In genomic region chr2:25356088-25356487, GRCh38 we compare ENCODE assay signal across 25 cellular contexts. TPM values are rescaled to one million over a fixed set of nuclear protein-coding genes. Genes with fewer than 3 reads are reported as not detected.
DNase-seq lines count a peak whose midpoint lies in the region; ATAC-seq, FAIRE-seq and TF ChIP-seq lines count a peak whose summit lies in the region.
"Had no signal": no experiment of that assay in that cellular context is flagged by ENCODE, and none has a peak within 500 bp of the region (broad histone marks: within the 10 kb centered on the region; RNA-seq: fewer than 3 reads in every experiment).

No MANE protein-coding gene starts in this region.

- H3K9me2 ChIP-seq in GM23338 (ENCODE audit: insufficient read depth) = no peaks in the 10 kb centered on the region

- no peaks in the 10 kb centered on the region for H3K79me2 ChIP-seq in endothelial cell of umbilical vein (ENCODE audit: control insufficient read depth, insufficient read depth, low read length)
- no peaks in the 10 kb centered on the region for H3K79me2 ChIP-seq in neural progenitor cell (ENCODE audit: low read depth)
- H3K79me2 ChIP-seq in GM23338 (replicated peaks; ENCODE audit: insufficient read depth) = no peaks in the 10 kb centered on the region

- dilution Hi-C loops in endothelial cell of umbilical vein (cut with MboI; ENCODE audit: extremely low pct_ligation_motif_present, low sequenced_read_pairs) = no loop called here

- TF ChIP-seq POLR2A in endothelial cell of umbilical vein (IDR thresholded peaks at IDR 0.05; ENCODE audit: low read depth, low read length) = no peak

- POLR2A ChIA-PET in HEK293 (lab: Yijun Ruan, JAX) (no interaction called here), endothelial cell of umbilical vein (lab: Charles Lee) (no interaction called here)

- no peak for ATAC-seq in stimulated activated effector memory CD8-positive, alpha-beta T cell treated with anti-CD3 and anti-CD28 coated beads, Interleukin-12 subunit alpha, Interleukin-12 subunit beta, amount 100 ng/mL, for 72 hours
- no peak for ATAC-seq in GM23338
- no peak for ATAC-seq in natural killer cell
- ATAC-seq: A549, HCT116 had no signal

- H3F3A ChIP-seq in neural progenitor cell (ENCODE audit: low read depth) = no peaks in the 10 kb centered on the region
- no peaks in the 10 kb centered on the region for H3F3A ChIP-seq in GM23338 (replicated peaks; ENCODE audit: low read depth)

- peaks cover 2% of the 10 kb centered on the region for H3K36me3 Mint-ChIP-seq in neural progenitor cell
- H3K36me3 Mint-ChIP-seq in stimulated activated effector memory CD8-positive, alpha-beta T cell treated with anti-CD3 and anti-CD28 coated beads, Interleukin-12 subunit alpha, Interleukin-12 subunit beta, amount 100 ng/mL, for 72 hours = no peaks in the 10 kb centered on the region
- no peaks in the 10 kb centered on the region for H3K36me3 Mint-ChIP-seq in GM23338 (ENCODE audit: low read depth)
- H3K36me3 Mint-ChIP-seq in natural killer cell = no peaks in the 10 kb centered on the region
- H3K36me3 Mint-ChIP-seq: CD14-positive monocyte had no signal

- H3K9me3 Mint-ChIP-seq in neural progenitor cell (peaks cover 9% of the 10 kb centered on the region), GM23338 (no peaks in the 10 kb centered on the region; the same call in 2 of the 3 replicates), natural killer cell (no peaks in the 10 kb centered on the region)
- no peaks in the 10 kb centered on the region for H3K9me3 Mint-ChIP-seq in stimulated activated effector memory CD8-positive, alpha-beta T cell treated with anti-CD3 and anti-CD28 coated beads, Interleukin-12 subunit alpha, Interleukin-12 subunit beta, amount 100 ng/mL, for 72 hours
- H3K9me3 Mint-ChIP-seq: CD4-positive, alpha-beta T cell; CD8-positive, alpha-beta memory T cell; HFFc6 had no signal

- H3K27me3 ChIP-seq in endothelial cell of umbilical vein (ENCODE audit: control insufficient read depth in 2 of 2, insufficient read depth in 2 of 2, low read length in 2 of 2) (peaks cover 0 to 4% of the 10 kb centered on the region in 2 experiments), neural progenitor cell (peaks cover 17% of the 10 kb centered on the region), GM23338 (ENCODE audit: insufficient read depth) (peaks cover 3% of the 10 kb centered on the region)
- H3K27me3 ChIP-seq: BE2C; BLaER1 treated with 17β-estradiol and CSF1 and Interleukin-3, amounts not matched to agents 10 nM and 100 nM had no signal

- H3K9me1 ChIP-seq in endothelial cell of umbilical vein (replicated peaks; ENCODE audit: control insufficient read depth, extremely low read depth, insufficient read depth, low read length) = no peaks in the 10 kb centered on the region

- BruUV-seq in endothelial cell of umbilical vein (replicated peaks; lab: Mats Ljungman, UMichigan) = no TSS peak

- H3K4me3 ChIP-seq in HEK293 (ENCODE audit: low read depth, low read length) = no peak overlapping the region
- no peak overlapping the region for H3K4me3 ChIP-seq in endothelial cell of umbilical vein (replicated peaks in 1 of 3; ENCODE audit: insufficient read depth in 1 of 3, low read depth in 1 of 3, low read length in 3 of 3)
- H3K4me3 ChIP-seq in neural progenitor cell = no peak overlapping the region
- no peak overlapping the region for H3K4me3 ChIP-seq in GM23338
- H3K4me3 ChIP-seq: A549; BLaER1 treated with 17β-estradiol and CSF1 and Interleukin-3, amounts not matched to agents 10 nM and 100 nM had no signal

- H3K36me3 ChIP-seq in HEK293 (ENCODE audit: control insufficient read depth in 2 of 2, insufficient read depth in 1 of 2, low read length in 2 of 2) = no peaks in the 10 kb centered on the region
- H3K36me3 ChIP-seq in endothelial cell of umbilical vein (ENCODE audit: control insufficient read depth in 2 of 2, extremely low read depth in 1 of 2, insufficient read depth in 2 of 2, low read length in 2 of 2) = no peaks in the 10 kb centered on the region
- H3K36me3 ChIP-seq in neural progenitor cell = no peaks in the 10 kb centered on the region
- H3K36me3 ChIP-seq in GM23338 (ENCODE audit: insufficient read depth) = no peaks in the 10 kb centered on the region
- H3K36me3 ChIP-seq: BE2C; BLaER1 treated with 17β-estradiol and CSF1 and Interleukin-3, amounts not matched to agents 10 nM and 100 nM had no signal

- H3K4me1 Mint-ChIP-seq in neural progenitor cell = peaks cover 18% of the 10 kb centered on the region
- H3K4me1 Mint-ChIP-seq in stimulated activated effector memory CD8-positive, alpha-beta T cell treated with anti-CD3 and anti-CD28 coated beads, Interleukin-12 subunit alpha, Interleukin-12 subunit beta, amount 100 ng/mL, for 72 hours = peaks cover 11% of the 10 kb centered on the region
- no peaks in the 10 kb centered on the region; the same call in 1 of the 3 replicates for H3K4me1 Mint-ChIP-seq in GM23338
- H3K4me1 Mint-ChIP-seq in natural killer cell = no peaks in the 10 kb centered on the region

- H3K27ac ChIP-seq in HEK293 (ENCODE audit: extremely low read depth, low read depth, low read length) (no peak overlapping the region), endothelial cell of umbilical vein (ENCODE audit: insufficient read depth, low read depth, low read length) (no peak overlapping the region), neural progenitor cell (no peak overlapping the region), GM23338 (ENCODE audit: low read depth) (no peak overlapping the region)
- H3K27ac ChIP-seq: A549; BLaER1 treated with 17β-estradiol and CSF1 and Interleukin-3, amounts not matched to agents 10 nM and 100 nM had no signal

- DNase-seq in endothelial cell of umbilical vein (ENCODE audit: low read depth, low spot score) (no peak), neural progenitor cell (ENCODE audit: low spot score) (peak; percentile 0), cerebellar cortex (ENCODE audit: low spot score) (no peak), GM23338 (ENCODE audit: low spot score) (no peak), natural killer cell (no peak)
- no peak for DNase-seq in stimulated activated effector memory CD8-positive, alpha-beta T cell treated with anti-CD3 and anti-CD28 coated beads, Interleukin-12 subunit alpha, Interleukin-12 subunit beta, amount 100 ng/mL, for 72 hours (ENCODE audit: low spot score in 2 of 2)
- DNase-seq: 8988T; ACHN; AML-193; BE2C; CD4-positive, alpha-beta T cell; DMS 273 treated with DMSO at 0.1 percent for 48 hours; DMS53; DMS79 treated with DMSO at 0.1 percent for 48 hours; GF-D8; H9; HFFc6 had no signal

- no peak overlapping the region for H3K27ac Mint-ChIP-seq in neural progenitor cell
- H3K27ac Mint-ChIP-seq in stimulated activated effector memory CD8-positive, alpha-beta T cell treated with anti-CD3 and anti-CD28 coated beads, Interleukin-12 subunit alpha, Interleukin-12 subunit beta, amount 100 ng/mL, for 72 hours = peak overlapping the region; percentile 20
- H3K27ac Mint-ChIP-seq in GM23338 = no peak overlapping the region
- H3K27ac Mint-ChIP-seq in natural killer cell = no peak overlapping the region
- H3K27ac Mint-ChIP-seq: CD14-positive monocyte; CD4-positive, alpha-beta T cell; HFFc6 had no signal

- H4K20me1 ChIP-seq in endothelial cell of umbilical vein (replicated peaks; ENCODE audit: control insufficient read depth, extremely low read depth, insufficient read depth, low read length) = no peaks in the 10 kb centered on the region
- no peaks in the 10 kb centered on the region for H4K20me1 ChIP-seq in neural progenitor cell (ENCODE audit: low read depth)
- H4K20me1 ChIP-seq in GM23338 (replicated peaks; ENCODE audit: insufficient read depth) = no peaks in the 10 kb centered on the region
- H4K20me1 ChIP-seq: BLaER1 treated with 17β-estradiol and CSF1 and Interleukin-3, amounts not matched to agents 10 nM and 100 nM had no signal

- H3K4me3 Mint-ChIP-seq in neural progenitor cell = no peak overlapping the region
- no peak overlapping the region for H3K4me3 Mint-ChIP-seq in stimulated activated effector memory CD8-positive, alpha-beta T cell treated with anti-CD3 and anti-CD28 coated beads, Interleukin-12 subunit alpha, Interleukin-12 subunit beta, amount 100 ng/mL, for 72 hours
- no peak overlapping the region for H3K4me3 Mint-ChIP-seq in GM23338
- no peak overlapping the region for H3K4me3 Mint-ChIP-seq in natural killer cell
- H3K4me3 Mint-ChIP-seq: CD14-positive monocyte; CD4-positive, alpha-beta T cell; CD8-positive, alpha-beta memory T cell; HFFc6 had no signal

- no peak overlapping the region for H3K4me2 ChIP-seq in endothelial cell of umbilical vein (ENCODE audit: insufficient read depth, low read length)
- no peak overlapping the region for H3K4me2 ChIP-seq in neural progenitor cell
- no peak overlapping the region for H3K4me2 ChIP-seq in GM23338
- H3K4me2 ChIP-seq: A549 had no signal

- H3K9ac ChIP-seq in endothelial cell of umbilical vein (replicated peaks; ENCODE audit: extremely low read depth, insufficient read depth, low read length) (no peak overlapping the region), neural progenitor cell (no peak overlapping the region)
- H3K9ac ChIP-seq: BLaER1 treated with 17β-estradiol and CSF1 and Interleukin-3, amounts not matched to agents 10 nM and 100 nM had no signal

- H3K27me3 Mint-ChIP-seq in neural progenitor cell (ENCODE audit: insufficient read depth, low read depth) (peaks cover 9% of the 10 kb centered on the region), GM23338 (ENCODE audit: insufficient read depth, low read depth, poor library complexity) (peaks cover 12% of the 10 kb centered on the region), natural killer cell (ENCODE audit: low read depth in 2 of 2) (peaks cover 0 to 8% of the 10 kb centered on the region in 2 donors)

- FAIRE-seq in endothelial cell of umbilical vein (lab: Jason Lieb, UNC) = no peak
- FAIRE-seq: A549, D721Med, GM12891 had no signal

- H2AFZ ChIP-seq in endothelial cell of umbilical vein (ENCODE audit: low read depth, low read length) = peak overlapping the region; percentile 2
- H2AFZ ChIP-seq in neural progenitor cell (replicated peaks) = no peak overlapping the region
- no peak overlapping the region for H2AFZ ChIP-seq in GM23338

- H3K4me1 ChIP-seq in HEK293 (ENCODE audit: control insufficient read depth, insufficient read depth, low read length) = no peaks in the 10 kb centered on the region
- no peaks in the 10 kb centered on the region for H3K4me1 ChIP-seq in endothelial cell of umbilical vein (ENCODE audit: control insufficient read depth, extremely low read depth, insufficient read depth, low read length)
- H3K4me1 ChIP-seq in neural progenitor cell = peaks cover 9% of the 10 kb centered on the region
- H3K4me1 ChIP-seq in GM23338 (ENCODE audit: insufficient read depth) = no peaks in the 10 kb centered on the region
- H3K4me1 ChIP-seq: A549, BE2C had no signal

- no peak for TF ChIP-seq CTCF in HEK293 (tag by site-specific recombination; IDR thresholded peaks at IDR 0.05)
- TF ChIP-seq CTCF in endothelial cell of umbilical vein (IDR thresholded peaks at IDR 0.05; ENCODE audit: extremely low read depth in 1 of 2, insufficient read depth in 1 of 2, low read depth in 1 of 2, low read length in 2 of 2) = no peak
- TF ChIP-seq CTCF in neural progenitor cell (IDR thresholded peaks at IDR 0.05) = no peak
- TF ChIP-seq CTCF in GM23338 (conservative IDR thresholded peaks at IDR 0.05; ENCODE audit: low read depth in 2 of 2) = no peak
- no peak for TF ChIP-seq CTCF in natural killer cell (IDR thresholded peaks at IDR 0.05)

- intact Hi-C loops in endothelial cell of umbilical vein (cut with micrococcal nuclease) (no loop called here), natural killer cell (cut with micrococcal nuclease) (no loop called here)

- CTCF ChIA-PET in HEK293 (lab: Yijun Ruan, JAX) = no interaction called here
- CTCF ChIA-PET in endothelial cell of umbilical vein (lab: Charles Lee) = no interaction called here

- H3K9me3 ChIP-seq in HEK293 (ENCODE audit: control insufficient read depth, insufficient read depth, low read depth, low read length) (no peaks in the 10 kb centered on the region), endothelial cell of umbilical vein (replicated peaks; ENCODE audit: control insufficient read depth, insufficient read depth, low read length) (no peaks in the 10 kb centered on the region), neural progenitor cell (ENCODE audit: low read depth) (no peaks in the 10 kb centered on the region)
- H3K9me3 ChIP-seq: A549; BE2C; BLaER1 treated with 17β-estradiol and CSF1 and Interleukin-3, amounts not matched to agents 10 nM and 100 nM had no signal

RNA-seq across cellular contexts. Expression of gene DNMT3A, which starts 14.4 kb away (rescaled TPM):
- total RNA-seq in endothelial cell of umbilical vein (67.0 and 71.7 TPM in 2 replicates), neural progenitor cell (ENCODE audit: low replicate concordance) (46.5 and 81.1 TPM in 2 replicates), natural killer cell (10 to 100 TPM; 36.3 to 60.7 (median 45.2) TPM)
- polyA plus RNA-seq in endothelial cell of umbilical vein (15.6 and 23.3 TPM in 2 replicates), GM23338 (2016; fragmentation: Nextera tagmentation; extraction: Ambion mirVana) (42.9 and 47.2 TPM in 2 replicates)
- 12.5 and 14.2 TPM in 2 replicates for polyA plus RNA-seq in endothelial cell of umbilical vein (2011; cell fraction: cytosol; rRNA removed)
- 42.1 and 52.7 TPM in 2 replicates for polyA plus RNA-seq in endothelial cell of umbilical vein (2011; cell fraction: nucleus; rRNA removed)
- polyA plus RNA-seq in endothelial cell of umbilical vein (2012) = 26.2 and 37.7 TPM in 2 replicates
- polyA minus RNA-seq in endothelial cell of umbilical vein = 60.1 and 61.4 TPM in 2 replicates
- polyA minus RNA-seq in endothelial cell of umbilical vein (2011; cell fraction: cytosol; rRNA and poly(A)+ RNA removed) = 8.0 TPM
- polyA minus RNA-seq in endothelial cell of umbilical vein (2011; cell fraction: nucleus; rRNA and poly(A)+ RNA removed) = 36.1 and 50.9 TPM in 2 replicates
- 67.2 and 80.4 TPM in 2 replicates for total RNA-seq in GM23338 (2014; rRNA removed; shearing (Covaris generic))
